In the genomic region with DNA sequence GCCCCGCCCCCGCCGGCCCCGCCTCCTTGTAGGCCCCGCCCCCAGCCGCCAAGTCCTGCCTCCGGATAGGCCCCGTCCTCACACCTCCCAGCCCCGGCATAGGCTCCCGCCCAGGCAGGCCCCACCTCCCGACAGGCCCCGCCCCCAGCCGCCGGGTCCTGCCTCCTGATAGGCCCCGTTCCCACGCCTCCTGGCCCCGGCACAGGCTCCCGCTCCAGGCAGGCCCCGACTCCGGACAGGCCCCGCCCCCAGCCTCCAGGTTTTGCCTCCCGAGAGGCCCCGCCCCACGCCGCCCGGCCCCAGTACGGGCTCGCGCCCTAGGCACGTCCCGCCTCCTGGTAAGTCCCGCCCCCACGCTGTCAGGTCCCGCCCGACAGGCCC, we compare ENCODE assay signal across 8 cellular contexts.
DNase-seq lines count a peak whose midpoint lies in the region; ATAC-seq lines count a peak whose summit lies in the region.

No MANE protein-coding gene starts in this region.

- H3K27ac ChIP-seq in caudate nucleus (ENCODE audit: low read depth, low read length): no peak overlapping the region

- in situ Hi-C loops in ACHN (cut with HindIII; ENCODE audit: low pct_ligation_motif_present, low pct_unique_long_range_greater_than_20kb, low sequenced_read_pairs): no loop called here

- DNase-seq in ACHN (peak; percentile 99), NCI-H2196 (lab: John Stamatoyannopoulos, UW; ENCODE audit: unreplicated experiment) (peak; percentile 99), caudate nucleus (lab: John Stamatoyannopoulos, UW) (peak; percentile 48 to 100 (median 99)), iris pigment epithelial cell (ENCODE audit: low read depth) (peak; percentile 98)
- peak; percentile 93 to 99 (median 95) for DNase-seq in activated CD4-positive, CD25-positive, alpha-beta regulatory T cell (lab: John Stamatoyannopoulos, UW)
- peak; percentile 95 to 97 for DNase-seq in stimulated activated CD4-positive, alpha-beta T cell treated with anti-CD3 and anti-CD28 coated beads, Interleukin-12 subunit alpha, Interleukin-12 subunit beta, amount 100 ng/mL, for 24 hours (ENCODE audit: low read depth in 2 of 2)

- ATAC-seq in GM18907 (IDR thresholded peaks at IDR 0.05; ENCODE audit: unreplicated experiment) (peak; percentile 94), HG03139 (IDR thresholded peaks at IDR 0.05; ENCODE audit: unreplicated experiment) (peak; percentile 93)
